ENCODE assay signal across 1 cellular context in the genomic region with DNA sequence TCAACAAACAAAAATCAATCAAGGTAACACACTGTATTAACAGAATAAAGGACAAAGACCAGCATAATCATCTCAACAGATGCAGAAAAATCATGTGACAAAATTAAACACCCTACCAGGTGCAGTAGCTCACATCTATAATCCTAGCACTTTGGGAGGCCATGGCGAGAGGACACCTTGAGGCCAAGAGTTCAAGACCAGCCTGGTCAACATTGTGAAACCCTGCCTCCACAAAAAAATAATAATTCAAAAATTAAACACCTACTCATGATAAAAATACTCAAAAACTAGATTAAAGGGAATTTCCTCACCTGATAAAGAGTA.
TF ChIP-seq lines count a peak whose summit lies in the region.

No MANE protein-coding gene starts in this region.

TF ChIP-seq in K562, 482 proteins besides CTCF, POLR2A, EP300 and RAD21:
- no peak for TF ChIP-seq ZNF318 (IDR thresholded peaks at IDR 0.05; ENCODE audit: borderline replicate concordance in 1 of 2, low read depth in 1 of 2)
- TF ChIP-seq C11orf30 (IDR thresholded peaks at IDR 0.05; ENCODE audit: low read depth): 0 out of 2 replicates have a peak, but pooled peaks have one; percentile 20
- TF ChIP-seq FOXJ3 (CRISPR knock-in tag; IDR thresholded peaks at IDR 0.05): no peak
- 0 out of 2 replicates have a peak, but pooled peaks have one; percentile 50 for TF ChIP-seq CAMTA2 (CRISPR knock-in tag; conservative IDR thresholded peaks at IDR 0.05)
- TF ChIP-seq, protein P1, sequence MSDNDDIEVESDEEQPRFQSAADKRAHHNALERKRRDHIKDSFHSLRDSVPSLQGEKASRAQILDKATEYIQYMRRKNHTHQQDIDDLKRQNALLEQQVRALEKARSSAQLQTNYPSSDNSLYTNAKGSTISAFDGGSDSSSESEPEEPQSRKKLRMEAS (CRISPR knock-in tag; IDR thresholded peaks at IDR 0.05): no peak
- TF ChIP-seq SREBF2 (CRISPR knock-in tag; IDR thresholded peaks at IDR 0.05): no peak
- no peak for TF ChIP-seq SRSF7 (optimal IDR thresholded peaks at IDR 0.05; ENCODE audit: low read depth, low read length)
- TF ChIP-seq FOXP1 (CRISPR knock-in tag; IDR thresholded peaks at IDR 0.05): no peak
- TF ChIP-seq ADNP (tag; IDR thresholded peaks at IDR 0.05): peak; percentile 91
- TF ChIP-seq ESRRB (CRISPR knock-in tag; IDR thresholded peaks at IDR 0.05; ENCODE audit: borderline replicate concordance): no peak
- 0 out of 4 replicates have a peak, but pooled peaks of 1 of the 2 experiments have one; percentile 10 for TF ChIP-seq KDM1A (IDR thresholded peaks at IDR 0.05)
- TF ChIP-seq SMAD2 (IDR thresholded peaks at IDR 0.05; ENCODE audit: low read depth, low read length): no peak
- TF ChIP-seq LEF1 (IDR thresholded peaks at IDR 0.05): no peak
- no peak for TF ChIP-seq TRIM24 (IDR thresholded peaks at IDR 0.05)
- TF ChIP-seq ZNF586 (CRISPR knock-in tag; conservative IDR thresholded peaks at IDR 0.05): no peak
- TF ChIP-seq PHTF2 (CRISPR knock-in tag; IDR thresholded peaks at IDR 0.05): no peak
- TF ChIP-seq MIER1 (IDR thresholded peaks at IDR 0.05; ENCODE audit: low read depth): no peak
- TF ChIP-seq TCF15 (CRISPR knock-in tag; IDR thresholded peaks at IDR 0.05): no peak
- 0 out of 2 replicates have a peak, but pooled peaks have one; percentile 55 for TF ChIP-seq ZNF280B (CRISPR knock-in tag; IDR thresholded peaks at IDR 0.05)
- no peak for TF ChIP-seq ZNF143 (CRISPR knock-in tag; IDR thresholded peaks at IDR 0.05)
- peak; percentile 36; the same call in 1 of the 2 replicates for TF ChIP-seq CEBPB (tag; IDR thresholded peaks at IDR 0.05)
- TF ChIP-seq TOE1 (IDR thresholded peaks at IDR 0.05; ENCODE audit: borderline replicate concordance): no peak
- TF ChIP-seq TOE1 (CRISPR knock-in tag; IDR thresholded peaks at IDR 0.05; ENCODE audit: borderline replicate concordance, low read depth): no peak
- TF ChIP-seq ZNF785 (CRISPR knock-in tag; IDR thresholded peaks at IDR 0.05): no peak
